37 cellular contexts compared by ENCODE assay signal in the genomic region with DNA sequence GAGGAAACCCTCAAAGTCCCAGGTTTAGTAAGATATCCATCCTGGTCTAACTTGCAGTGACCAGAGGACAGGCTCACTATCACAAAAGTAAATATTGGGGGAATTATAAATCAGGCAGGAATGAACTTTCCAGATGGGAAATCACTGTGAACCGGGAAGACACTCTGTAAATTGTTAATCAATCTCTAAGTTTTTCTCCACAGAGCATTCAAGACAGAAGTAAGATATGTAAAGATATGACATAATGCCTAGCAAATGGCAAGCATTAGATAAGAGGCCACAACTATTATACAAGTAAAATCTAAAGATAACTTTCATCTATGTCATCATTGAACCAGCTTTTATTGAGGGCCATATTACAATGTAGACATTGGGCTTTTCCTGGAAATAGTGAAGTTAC. TPM values are rescaled to one million over a fixed set of nuclear protein-coding genes. Genes with fewer than 3 reads are reported as not detected.
"Had no signal": no experiment of that assay in that cellular context is flagged by ENCODE, and none has a peak within 500 bp of the region (broad histone marks: within the 10 kb centered on the region; RNA-seq: fewer than 3 reads in every experiment).

No MANE protein-coding gene starts in this region.

- H3K4me2 ChIP-seq: KMS-11 had no signal

- H3K27ac ChIP-seq: KMS-11 had no signal

- H3K27me3 ChIP-seq: MG63 had no signal

- H3K9me3 ChIP-seq: MG63 had no signal

- DNase-seq: Karpas-422, Kasumi-1, KG1, MG63, MM.1S, MV-4-11, NCI-H1048, NCI-H1092, NCI-H1092 treated with DMSO at 0.1 percent for 48 hours, NCI-H1105, NCI-H1105 treated with DMSO at 0.1 percent for 48 hours, NCI-H1417, NCI-H1417 treated with DMSO at 0.1 percent for 48 hours, NCI-H1436, NCI-H1436 treated with DMSO at 0.1 percent for 48 hours, NCI-H146, NCI-H1694, NCI-H1694 treated with DMSO at 0.1 percent for 48 hours, NCI-H187, NCI-H187 treated with DMSO at 0.1 percent for 48 hours, NCI-H2029, NCI-H2029 treated with DMSO at 0.1 percent for 48 hours, NCI-H2081, NCI-H2081 treated with DMSO at 0.1 percent for 48 hours, NCI-H2107, NCI-H2171, NCI-H2171 treated with DMSO at 0.1 percent for 48 hours, NCI-H2227 treated with DMSO at 0.1 percent for 48 hours, NCI-H226, NCI-H345, NCI-H446, NCI-H446 treated with DMSO at 0.1 percent for 48 hours, NCI-H510A, NCI-H510A treated with DMSO at 0.1 percent for 48 hours had no signal

- H3K4me3 ChIP-seq: MG63 had no signal

- H3K36me3 ChIP-seq: MG63 had no signal

- H3K9ac ChIP-seq: KMS-11 had no signal

RNA-seq across cellular contexts. Expression of gene LRRC4C, which starts 35.3 kb away (rescaled TPM):
- total RNA-seq: LHCN-M2, MCF 10A had no signal
